In genomic region chr19:43026369-43026768, GRCh38 we compare ENCODE assay signal across 26 cellular contexts. TPM values are rescaled to one million over a fixed set of nuclear protein-coding genes. Genes with fewer than 3 reads are reported as not detected.
"Had no signal": no experiment of that assay in that cellular context is flagged by ENCODE, and none has a peak within 500 bp of the region (broad histone marks: within the 10 kb centered on the region; RNA-seq: fewer than 3 reads in every experiment).

Gene PSG11 (minus strand): TSS chr19:43026469. CDS start chr19:43026372, 97 bp downstream.

RNA-seq across cellular contexts. Expression of gene PSG11, which starts in this region (rescaled TPM):
- total RNA-seq: naive thymus-derived CD8-positive, alpha-beta T cell; natural killer cell; natural killer cell treated with Interleukin-12 subunit alpha and Interleukin-12 subunit beta and Interleukin-15 and Interleukin-18, amount 100 ng/mL, for 72 hours; neural crest cell; occipital lobe; omental fat pad; osteoblast; osteocyte; ovary; pancreas; posterior vena cava; progenitor cell of endocrine pancreas; prostate gland; psoas muscle; pulmonary artery endothelial cell; renal cortical epithelial cell; right atrium auricular region; right cardiac atrium; right lobe of liver; sciatic nerve; sigmoid colon; smooth muscle cell; spleen had no signal
- polyA plus RNA-seq: naive thymus-derived CD4-positive, alpha-beta T cell; naive thymus-derived CD8-positive, alpha-beta T cell; neural cell; ovary; pancreas; right cardiac atrium; sigmoid colon; small intestine; smooth muscle cell; spleen had no signal
